ENCODE assay signal across 1 cellular context in genomic region chr6:123888779-123889513, GRCh38.
TF ChIP-seq lines count a peak whose summit lies in the region.

No MANE protein-coding gene starts in this region.

TF ChIP-seq in GM23338, 12 proteins besides CTCF, POLR2A, EP300 and RAD21 (continued from another document):
- no peak for TF ChIP-seq ZNF462 (CRISPR knock-in tag; IDR thresholded peaks at IDR 0.05)
- no peak for TF ChIP-seq REST (IDR thresholded peaks at IDR 0.05; ENCODE audit: unreplicated experiment)
- TF ChIP-seq EZH2 (IDR thresholded peaks at IDR 0.05; ENCODE audit: low read depth, unreplicated experiment): no peak
- no peak for TF ChIP-seq ZNF331 (CRISPR knock-in tag; IDR thresholded peaks at IDR 0.05; ENCODE audit: low read depth)
- no peak for TF ChIP-seq EZH2phosphoT487 (IDR thresholded peaks at IDR 0.05; ENCODE audit: unreplicated experiment)
